ENCODE assay signal across 10 cellular contexts in genomic region chr6:128259036-128259734, GRCh38.
DNase-seq lines count a peak whose midpoint lies in the region; ATAC-seq, FAIRE-seq and TF ChIP-seq lines count a peak whose summit lies in the region.
"Had no signal": no experiment of that assay in that cellular context is flagged by ENCODE, and none has a peak within 500 bp of the region (broad histone marks: within the 10 kb centered on the region; RNA-seq: fewer than 3 reads in every experiment).

No MANE protein-coding gene starts in this region.

- ATAC-seq in GM18499 (IDR thresholded peaks at IDR 0.05; ENCODE audit: insufficient read depth, unreplicated experiment) (peak; percentile 98), GM21515 (IDR thresholded peaks at IDR 0.05; ENCODE audit: unreplicated experiment) (peak; percentile 86), HG03457 (IDR thresholded peaks at IDR 0.05; ENCODE audit: unreplicated experiment) (peak; percentile 92), left colon (peak; percentile 26), omental fat pad (ENCODE audit: low FRiP score) (no peak)

- DNase-seq in left colon (no peak), omental fat pad (ENCODE audit: low spot score) (no peak), amygdala (lab: John Stamatoyannopoulos, UW) (no peak), urothelium cell line (ENCODE audit: low spot score) (no peak), NCI-H446 treated with DMSO at 0.1 percent for 48 hours (lab: John Stamatoyannopoulos, UW) (no peak)
- DNase-seq: NCI-H510A had no signal

- FAIRE-seq in urothelium cell line (lab: Jason Lieb, UNC) = no peak
- FAIRE-seq: G401.6 had no signal

- no peak for TF ChIP-seq CTCF in omental fat pad (IDR thresholded peaks at IDR 0.05)

- intact Hi-C loops in left colon (cut with DNase I, micrococcal nuclease) = no loop called here
